Comparison of ENCODE assay signal across 9 cellular contexts in the genomic region with DNA sequence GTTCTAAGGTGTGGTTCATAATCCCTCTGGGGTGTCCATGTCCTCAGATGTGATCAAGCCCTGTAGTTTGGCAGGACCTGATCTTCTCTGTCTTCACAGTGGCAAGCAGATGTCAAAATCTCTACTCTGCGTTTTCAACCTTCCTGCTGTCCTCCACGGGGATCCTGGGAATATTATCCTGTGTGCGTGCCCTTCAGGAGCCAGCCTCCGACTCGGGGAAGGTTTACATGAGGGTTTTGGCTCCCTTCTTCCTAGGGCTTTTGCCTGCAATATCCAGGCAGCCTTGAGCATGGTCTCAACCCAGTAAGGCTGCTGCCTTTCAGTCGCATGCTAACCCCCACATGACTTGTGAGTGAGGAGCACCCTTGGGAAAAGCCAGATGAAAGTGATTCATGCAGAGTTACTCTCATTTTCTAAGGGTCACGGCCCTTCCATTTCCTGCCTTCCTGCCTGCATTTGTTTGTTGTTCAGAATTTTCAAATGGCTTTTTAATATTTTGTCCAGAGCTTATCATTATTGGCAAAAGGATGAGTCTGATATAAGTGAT.
DNase-seq lines count a peak whose midpoint lies in the region; ATAC-seq and TF ChIP-seq lines count a peak whose summit lies in the region.
"Had no signal": no experiment of that assay in that cellular context is flagged by ENCODE, and none has a peak within 500 bp of the region (broad histone marks: within the 10 kb centered on the region; RNA-seq: fewer than 3 reads in every experiment).

No MANE protein-coding gene starts in this region.

- H3K27ac ChIP-seq in SJCRH30, result peak overlapping the region; percentile 3; the same call in 1 of the 2 replicates
- H3K27ac ChIP-seq in esophagus squamous epithelium, result peak overlapping the region in 3 of 4 donors; percentile 22 to 84 (median 69)

- no peak for ATAC-seq in HG02571 (IDR thresholded peaks at IDR 0.05; ENCODE audit: unreplicated experiment)
- no peak for ATAC-seq in HG03439 (IDR thresholded peaks at IDR 0.05; ENCODE audit: unreplicated experiment)

- WGBS in esophagus squamous epithelium, 2 donors, result 64 to 75% methylated on average over 7 of the region's 7 CpGs

- H3K27me3 ChIP-seq in SJCRH30 (no peaks in the 10 kb centered on the region), esophagus squamous epithelium (no peaks in the 10 kb centered on the region)
- H3K27me3 ChIP-seq: upper lobe of left lung had no signal

- intact Hi-C loops in esophagus squamous epithelium (cut with DNase I), result no loop called here

- TF ChIP-seq POLR2A in esophagus squamous epithelium (IDR thresholded peaks at IDR 0.05), result no peak

- H3K36me3 ChIP-seq in SJCRH30, result no peaks in the 10 kb centered on the region
- no peaks in the 10 kb centered on the region for H3K36me3 ChIP-seq in esophagus squamous epithelium
- H3K36me3 ChIP-seq: upper lobe of left lung had no signal

- TF ChIP-seq CTCF in esophagus squamous epithelium (IDR thresholded peaks at IDR 0.05), result no peak

- DNase-seq in activated effector memory CD4-positive, alpha-beta T cell treated with anti-CD3 and anti-CD28 coated beads, Interleukin-2, amount 50 U/mL, for 16 hours, result peak; percentile 68
- no peak for DNase-seq in activated effector memory CD4-positive, alpha-beta T cell treated with Interleukin-2 at 50 U/mL for 16 hours
- DNase-seq in SJCRH30, result peak; percentile 61 to 72
- no peak for DNase-seq in esophagus squamous epithelium (lab: John Stamatoyannopoulos, UW)
- peak; percentile 56 for DNase-seq in retina
- DNase-seq in GM19240 (ENCODE audit: insufficient read length, low spot score), result no peak
- DNase-seq: upper lobe of left lung had no signal

- peaks cover 55% of the 10 kb centered on the region for H3K4me1 ChIP-seq in SJCRH30
- H3K4me1 ChIP-seq in esophagus squamous epithelium, result peaks cover 11 to 64% (median 54%) of the 10 kb centered on the region in 3 donors

- H3K4me3 ChIP-seq in SJCRH30 (no peak overlapping the region), esophagus squamous epithelium (no peak overlapping the region)
- H3K4me3 ChIP-seq: upper lobe of left lung had no signal

- H3K9me3 ChIP-seq in SJCRH30 (replicated peaks) (no peaks in the 10 kb centered on the region), esophagus squamous epithelium (no peaks in the 10 kb centered on the region)
- H3K9me3 ChIP-seq: upper lobe of left lung had no signal

Comparison
In these comparisons a context has a peak if more than half of its experiments do, and no peak if none do; other contexts are left out.
1. DNase-seq: peak in activated effector memory CD4-positive, alpha-beta T cell treated with anti-CD3 and anti-CD28 coated beads, Interleukin-2, amount 50 U/mL, for 16 hours (single experiment), SJCRH30 (2 of 2) and retina (single experiment); none in activated effector memory CD4-positive, alpha-beta T cell treated with Interleukin-2 at 50 U/mL for 16 hours (single experiment), esophagus squamous epithelium (single experiment) and GM19240 (single experiment).